Comparison of ENCODE assay signal across 12 cellular contexts in genomic region chr5:20617876-20618275, GRCh38.
DNase-seq lines count a peak whose midpoint lies in the region; ATAC-seq and TF ChIP-seq lines count a peak whose summit lies in the region.
"Had no signal": no experiment of that assay in that cellular context is flagged by ENCODE, and none has a peak within 500 bp of the region (broad histone marks: within the 10 kb centered on the region; RNA-seq: fewer than 3 reads in every experiment).

No MANE protein-coding gene starts in this region.

- peak overlapping the region; percentile 20 for H2AFZ ChIP-seq in neural progenitor cell (replicated peaks)

- no peak overlapping the region for H3K4me3 ChIP-seq in left ventricle myocardium inferior
- H3K4me3 ChIP-seq in neural progenitor cell = no peak overlapping the region
- peak overlapping the region in 1 of 5 donors; percentile 24 for H3K4me3 ChIP-seq in subcutaneous abdominal adipose tissue (ENCODE audit: low read depth in 1 of 5, low read length in 5 of 5)

- intact Hi-C loops in left ventricle myocardium inferior (cut with micrococcal nuclease) (no loop called here), left ventricle myocardium superior (cut with micrococcal nuclease) (no loop called here)

- peaks cover 8% of the 10 kb centered on the region for H3K4me1 Mint-ChIP-seq in neural progenitor cell
- H3K4me1 Mint-ChIP-seq: CD4-positive, alpha-beta memory T cell had no signal

- H3K4me3 Mint-ChIP-seq in neural progenitor cell = no peak overlapping the region
- H3K4me3 Mint-ChIP-seq: CD4-positive, alpha-beta memory T cell had no signal

- no peaks in the 10 kb centered on the region for H3K36me3 ChIP-seq in left ventricle myocardium inferior
- no peaks in the 10 kb centered on the region for H3K36me3 ChIP-seq in neural progenitor cell
- H3K36me3 ChIP-seq in subcutaneous abdominal adipose tissue (ENCODE audit: control insufficient read depth in 5 of 5, insufficient read depth in 5 of 5, low read length in 5 of 5) = no peaks in the 10 kb centered on the region
- H3K36me3 ChIP-seq: BE2C had no signal

- no peak overlapping the region for H3K4me2 ChIP-seq in neural progenitor cell

- peaks cover 14% of the 10 kb centered on the region for H3K9me3 ChIP-seq in left ventricle myocardium inferior (replicated peaks)
- H3K9me3 ChIP-seq in neural progenitor cell (ENCODE audit: low read depth) = no peaks in the 10 kb centered on the region
- H3K9me3 ChIP-seq in subcutaneous abdominal adipose tissue (ENCODE audit: control insufficient read depth in 5 of 5, low read length in 5 of 5) = peaks cover 0 to 5% (median 0%) of the 10 kb centered on the region in 5 donors
- H3K9me3 ChIP-seq: BE2C had no signal

- H4K20me1 ChIP-seq in neural progenitor cell (ENCODE audit: low read depth) = no peaks in the 10 kb centered on the region

- H3K27me3 ChIP-seq in left ventricle myocardium inferior (ENCODE audit: low read depth) = no peaks in the 10 kb centered on the region
- no peaks in the 10 kb centered on the region for H3K27me3 ChIP-seq in neural progenitor cell
- no peaks in the 10 kb centered on the region for H3K27me3 ChIP-seq in subcutaneous abdominal adipose tissue (ENCODE audit: control insufficient read depth in 5 of 5, insufficient read depth in 4 of 5, low read length in 5 of 5)
- H3K27me3 ChIP-seq: BE2C had no signal

- no peak for TF ChIP-seq CTCF in left ventricle myocardium inferior (IDR thresholded peaks at IDR 0.05; ENCODE audit: borderline replicate concordance)
- no peak for TF ChIP-seq CTCF in neural progenitor cell (IDR thresholded peaks at IDR 0.05)

- no peak overlapping the region for H3K27ac Mint-ChIP-seq in neural progenitor cell
- H3K27ac Mint-ChIP-seq: CD4-positive, alpha-beta memory T cell had no signal

- no peaks in the 10 kb centered on the region for H3K4me1 ChIP-seq in left ventricle myocardium inferior
- H3K4me1 ChIP-seq in neural progenitor cell = no peaks in the 10 kb centered on the region
- H3K4me1 ChIP-seq in subcutaneous abdominal adipose tissue (ENCODE audit: control insufficient read depth in 5 of 5, insufficient read depth in 5 of 5, low read length in 5 of 5) = peaks cover 0 to 22% (median 12%) of the 10 kb centered on the region in 5 donors
- H3K4me1 ChIP-seq: BE2C had no signal

- H3K9ac ChIP-seq in neural progenitor cell (no peak overlapping the region), subcutaneous abdominal adipose tissue (ENCODE audit: low read length in 5 of 5) (peak overlapping the region in 2 of 5 donors; percentile 26 to 57)

- H3K27ac ChIP-seq in left ventricle myocardium inferior (replicated peaks) (peak overlapping the region; percentile 45), neural progenitor cell (no peak overlapping the region), subcutaneous abdominal adipose tissue (ENCODE audit: low read depth, low read length) (peak overlapping the region; percentile 77)
- H3K27ac ChIP-seq: C4-2B had no signal

- no peaks in the 10 kb centered on the region for H3K27me3 Mint-ChIP-seq in neural progenitor cell (ENCODE audit: insufficient read depth, low read depth)
- H3K27me3 Mint-ChIP-seq: CD4-positive, alpha-beta memory T cell had no signal

- peaks cover 2% of the 10 kb centered on the region for H3K36me3 Mint-ChIP-seq in neural progenitor cell
- H3K36me3 Mint-ChIP-seq: CD4-positive, alpha-beta memory T cell had no signal

- H3F3A ChIP-seq in neural progenitor cell (ENCODE audit: low read depth) = no peaks in the 10 kb centered on the region

- ATAC-seq in left ventricle myocardium superior = no peak

- peaks cover 12% of the 10 kb centered on the region for H3K9me3 Mint-ChIP-seq in neural progenitor cell

- no peak for DNase-seq in left ventricle myocardium inferior
- no peak for DNase-seq in left ventricle myocardium superior
- peak; percentile 52 for DNase-seq in cerebellum (ENCODE audit: low spot score)
- peak; percentile 3 for DNase-seq in neural progenitor cell (ENCODE audit: low spot score)
- no peak for DNase-seq in hippocampal formation (lab: John Stamatoyannopoulos, UW)
- no peak for DNase-seq in 8988T
- no peak for DNase-seq in NCI-H345 (lab: John Stamatoyannopoulos, UW)
- DNase-seq: BE2C; CD4-positive, alpha-beta memory T cell; DMS79 had no signal

- no peaks in the 10 kb centered on the region for H3K79me2 ChIP-seq in neural progenitor cell (ENCODE audit: low read depth)

Comparison
In these comparisons a context has a peak if more than half of its experiments do, and no peak if none do; other contexts are left out.
1. DNase-seq: peak in cerebellum (single experiment) and neural progenitor cell (single experiment); none in left ventricle myocardium inferior (single experiment), left ventricle myocardium superior (single experiment), hippocampal formation (0 of 2), 8988T (single experiment) and NCI-H345 (single experiment).